Comparison of ENCODE assay signal across 2 cellular contexts in the genomic region with DNA sequence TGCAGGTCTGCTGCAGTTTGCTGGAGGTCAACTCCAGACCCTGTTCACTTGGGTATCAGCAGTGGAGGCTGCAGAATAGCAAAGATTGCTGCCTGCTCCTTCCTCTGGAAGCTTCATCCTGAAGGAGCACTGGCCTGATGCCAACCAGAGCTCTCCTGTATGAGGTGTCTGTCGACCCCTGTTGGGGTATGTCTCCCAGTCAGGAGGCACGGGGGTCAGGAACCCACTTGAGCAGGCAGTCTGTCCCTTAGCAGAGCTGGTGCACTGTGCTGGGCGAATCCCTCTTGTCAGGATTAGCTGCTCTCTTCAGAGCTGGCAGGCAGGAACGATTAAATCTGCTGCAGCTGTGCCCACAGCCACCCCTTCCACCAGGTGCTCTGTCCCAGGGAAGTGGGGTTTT. TPM values are rescaled to one million over a fixed set of nuclear protein-coding genes. Genes with fewer than 3 reads are reported as not detected.
"Had no signal": no experiment of that assay in that cellular context is flagged by ENCODE, and none has a peak within 500 bp of the region (broad histone marks: within the 10 kb centered on the region; RNA-seq: fewer than 3 reads in every experiment).

No MANE protein-coding gene starts in this region.

RNA-seq across cellular contexts. Expression of a gene that starts 37.9 kb away (rescaled TPM):
- total RNA-seq: HT-29, IMR-90 had no signal
- polyA plus RNA-seq: IMR-90 had no signal
